ENCODE assay signal across 1 cellular context in genomic region chr6:135030056-135030473, GRCh38.
TF ChIP-seq lines count a peak whose summit lies in the region.

No MANE protein-coding gene starts in this region.

TF ChIP-seq in GM12878, 131 proteins besides CTCF, POLR2A, EP300 and RAD21 (continued from another document and continues in another):
- TF ChIP-seq MLLT1 (IDR thresholded peaks at IDR 0.05) (peak; percentile 72), ATF3 (IDR thresholded peaks at IDR 0.05; ENCODE audit: borderline replicate concordance, extremely low read depth, low read depth, low read length) (no peak), ESRRA (IDR thresholded peaks at IDR 0.05; ENCODE audit: low read length) (no peak), NR2C1 (IDR thresholded peaks at IDR 0.05) (no peak), HDAC2 (IDR thresholded peaks at IDR 0.05) (no peak), NFIC (IDR thresholded peaks at IDR 0.05; ENCODE audit: low read depth, low read length) (peak; percentile 90), BCL11A (IDR thresholded peaks at IDR 0.05; ENCODE audit: low read depth, low read length) (peak; percentile 83), MYB (IDR thresholded peaks at IDR 0.05; ENCODE audit: borderline replicate concordance, low read depth, low read length) (no peak), ZNF24 (IDR thresholded peaks at IDR 0.05) (peak; percentile 48; the same call in 1 of the 2 replicates), SRF (IDR thresholded peaks at IDR 0.05; ENCODE audit: low read depth in 2 of 2, low read length in 2 of 2) (peak in 1 of 2 experiments; percentile 9; a peak in 1 of 4 replicates), E2F4 (IDR thresholded peaks at IDR 0.05; ENCODE audit: low read depth, low read length) (no peak), CUX1 (IDR thresholded peaks at IDR 0.05; ENCODE audit: insufficient replicate concordance, low read depth, low read length) (peak; percentile 84), ZNF592 (IDR thresholded peaks at IDR 0.05) (no peak), ZNF207 (IDR thresholded peaks at IDR 0.05; ENCODE audit: borderline replicate concordance) (peak; percentile 71; the same call in 1 of the 2 replicates), USF1 (IDR thresholded peaks at IDR 0.05; ENCODE audit: borderline replicate concordance, extremely low read length, insufficient read depth, low read depth, low read length) (no peak), TBL1XR1 (IDR thresholded peaks at IDR 0.05; ENCODE audit: low read depth, low read length) (no peak), MXI1 (IDR thresholded peaks at IDR 0.05; ENCODE audit: low read depth, low read length) (peak; percentile 56; the same call in 1 of the 2 replicates), MYC (IDR thresholded peaks at IDR 0.05; ENCODE audit: insufficient read depth, insufficient read length, insufficient replicate concordance, low read length, severe bottlenecking) (no peak), CBFB (IDR thresholded peaks at IDR 0.05; ENCODE audit: low read depth) (no peak), ZNF217 (IDR thresholded peaks at IDR 0.05) (peak; percentile 78), POU2F2 (IDR thresholded peaks at IDR 0.05; ENCODE audit: borderline replicate concordance, low read depth, low read length) (0 out of 3 replicates have a peak, but pooled peaks have one; percentile 56), IRF4 (IDR thresholded peaks at IDR 0.05; ENCODE audit: low read depth, low read length) (peak; percentile 94; the same call in 1 of the 2 replicates), MEF2A (IDR thresholded peaks at IDR 0.05; ENCODE audit: insufficient read depth, low read depth, low read length) (peak; percentile 44; the same call in 1 of the 2 replicates), SKIL (IDR thresholded peaks at IDR 0.05; ENCODE audit: low read depth, poor library complexity, severe bottlenecking) (peak; percentile 49), ZSCAN29 (IDR thresholded peaks at IDR 0.05) (no peak), HDGF (IDR thresholded peaks at IDR 0.05) (0 out of 2 replicates have a peak, but pooled peaks have one; percentile 80), FOS (IDR thresholded peaks at IDR 0.05; ENCODE audit: borderline replicate concordance, extremely low read depth, insufficient read length) (no peak), KDM1A (IDR thresholded peaks at IDR 0.05; ENCODE audit: borderline replicate concordance) (no peak), RB1 (IDR thresholded peaks at IDR 0.05; ENCODE audit: borderline replicate concordance) (peak; percentile 60; the same call in 1 of the 2 replicates), HCFC1 (IDR thresholded peaks at IDR 0.05; ENCODE audit: low read length) (no peak), BMI1 (IDR thresholded peaks at IDR 0.05; ENCODE audit: borderline replicate concordance) (peak; percentile 71; the same call in 1 of the 2 replicates), IRF3 (IDR thresholded peaks at IDR 0.05) (no peak), SIX5 (IDR thresholded peaks at IDR 0.05; ENCODE audit: low read depth, low read length, severe bottlenecking) (no peak), JUND (IDR thresholded peaks at IDR 0.05; ENCODE audit: low read depth, low read length) (peak; percentile 41; the same call in 1 of the 2 replicates), YY1 (IDR thresholded peaks at IDR 0.05; ENCODE audit: low read depth, low read length) (no peak), CEBPZ (IDR thresholded peaks at IDR 0.05; ENCODE audit: low read depth, low read length) (no peak), EZH2 (IDR thresholded peaks at IDR 0.05; ENCODE audit: borderline replicate concordance, control insufficient read depth, low read depth, low read length) (no peak)
